In the genomic region with DNA sequence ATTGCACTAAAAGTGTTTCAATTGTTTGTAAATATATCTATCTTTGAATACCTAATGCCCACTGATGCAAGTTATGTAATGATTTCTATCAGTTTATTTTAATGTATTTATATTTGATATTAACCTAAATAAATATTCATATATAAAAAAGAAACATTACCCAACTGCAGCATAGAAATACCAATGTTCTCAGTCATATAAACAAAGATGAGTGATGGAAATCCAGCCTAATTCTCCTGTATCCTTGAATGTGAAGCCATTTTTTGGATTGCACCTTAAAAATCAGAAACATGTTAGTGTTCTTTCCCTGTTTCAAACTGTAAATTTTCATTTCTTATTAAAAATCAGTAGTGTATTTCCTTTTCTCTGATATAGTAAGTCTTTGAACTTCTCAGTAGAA, we compare ENCODE assay signal across 25 cellular contexts.
"Had no signal": no experiment of that assay in that cellular context is flagged by ENCODE, and none has a peak within 500 bp of the region (broad histone marks: within the 10 kb centered on the region; RNA-seq: fewer than 3 reads in every experiment).

No MANE protein-coding gene starts in this region.

- ATAC-seq: psoas muscle; right cardiac atrium; right lobe of liver; stimulated activated effector memory CD8-positive, alpha-beta T cell treated with anti-CD3 and anti-CD28 coated beads, Interleukin-12 subunit alpha, Interleukin-12 subunit beta, amount 100 ng/mL, for 72 hours; stimulated activated naive B cell treated with anti-CD40 and anti-IgM and Interleukin-4, amounts not matched to agents 10 μg/mL and 1 μg/mL and 100 μg/mL, for 72 hours had no signal

- H3K36me3 ChIP-seq: neural progenitor cell, ovary, right lobe of liver, sigmoid colon, stomach, thoracic aorta, thyroid gland, tibial nerve, upper lobe of left lung, vagina had no signal

- H3K4me1 ChIP-seq: neural progenitor cell, parathyroid adenoma, psoas muscle, right lobe of liver, sigmoid colon, stomach, thyroid gland, tibial nerve, upper lobe of left lung, vagina had no signal

- H3K27me3 ChIP-seq: neural progenitor cell, right lobe of liver, sigmoid colon, stomach, thyroid gland, tibial nerve, upper lobe of left lung, vagina had no signal

- DNase-seq: occipital lobe; ovary; posterior cingulate gyrus; psoas muscle; right cardiac atrium; right lobe of liver; sigmoid colon; small intestine; stimulated activated CD4-positive, alpha-beta T cell treated with anti-CD3 and anti-CD28 coated beads, Interleukin-15, amount 100 ng/mL, for 24 hours; stimulated activated CD4-positive, alpha-beta T cell treated with anti-CD3 and anti-CD28 coated beads, Interleukin-2, amount 100 ng/mL, for 24 hours; stimulated activated CD4-positive, alpha-beta T cell treated with anti-CD3 and anti-CD28 coated beads, Interleukin-2, amount 100 ng/mL, for 48 hours; stimulated activated CD4-positive, alpha-beta T cell treated with anti-CD3 and anti-CD28 coated beads, Interleukin-4, amount 100 ng/mL, for 24 hours; stimulated activated naive B cell treated with anti-CD40 and anti-IgM and Interleukin-4, amounts not matched to agents 10 μg/mL and 1 μg/mL and 100 μg/mL, for 72 hours; stimulated activated naive CD4-positive, alpha-beta T cell treated with Interleukin-2 at 50 U/mL for 16 hours; stomach; thyroid gland; trophoblast cell; upper lobe of left lung had no signal

- H3K9ac ChIP-seq: neural progenitor cell, parathyroid adenoma had no signal

- H3K4me3 ChIP-seq: neural progenitor cell, ovary, psoas muscle, right lobe of liver, sigmoid colon, stomach, thoracic aorta, thyroid gland, tibial nerve, upper lobe of left lung, vagina had no signal

- H3K9me3 ChIP-seq: ovary, psoas muscle, right lobe of liver, sigmoid colon, stomach, thoracic aorta, thyroid gland, tibial nerve, upper lobe of left lung, vagina had no signal

- FAIRE-seq: small intestine, urothelium cell line had no signal
